ENCODE assay signal across 17 cellular contexts in the genomic region with DNA sequence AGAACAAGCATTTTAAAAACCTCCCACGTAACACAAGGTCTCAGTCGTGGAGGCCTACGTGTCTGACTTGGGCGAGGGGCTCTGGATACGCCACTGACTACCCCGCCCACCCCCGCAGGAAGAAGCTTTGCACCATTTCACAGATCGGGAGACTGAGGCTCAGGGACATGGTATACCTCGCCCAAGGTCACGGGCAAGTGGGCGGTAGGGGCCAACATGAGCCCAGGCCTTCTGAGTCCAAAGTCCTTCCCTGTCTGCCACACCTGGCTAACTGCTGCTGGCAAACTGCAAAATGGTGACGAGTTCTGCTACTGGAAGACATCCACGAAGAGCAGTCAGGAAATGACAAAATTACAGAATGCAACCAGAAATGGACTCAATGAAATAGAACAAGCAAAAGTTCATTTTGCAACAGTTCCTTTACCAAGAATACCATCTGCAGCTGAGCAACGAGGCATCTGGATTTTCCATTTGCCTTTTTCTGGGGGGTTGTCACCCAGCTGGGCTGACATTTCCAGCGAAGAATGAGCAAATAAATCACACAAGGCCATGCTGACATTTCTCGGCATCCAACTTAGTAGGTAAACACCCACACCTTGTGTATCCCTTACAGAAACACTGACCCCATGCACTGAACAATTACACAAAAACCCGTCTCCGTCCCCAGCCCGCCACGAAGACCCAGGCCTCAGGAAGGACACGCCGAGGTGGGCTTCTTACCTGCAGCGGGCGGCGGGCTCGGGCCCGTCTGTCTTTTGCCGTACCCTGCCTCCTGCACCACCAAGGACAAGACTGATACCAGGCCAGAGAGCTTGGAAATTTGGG.
A peak's percentile ranks its signal among the peaks of the same experiment; 100 is the strongest.
DNase-seq lines count a peak whose midpoint lies in the region; ATAC-seq and TF ChIP-seq lines count a peak whose summit lies in the region.
"Had no signal": no experiment of that assay in that cellular context is flagged by ENCODE, and none has a peak within 500 bp of the region (broad histone marks: within the 10 kb centered on the region; RNA-seq: fewer than 3 reads in every experiment).

No MANE protein-coding gene starts in this region.

- no peaks in the 10 kb centered on the region for H3K9me3 ChIP-seq in body of pancreas
- H3K9me3 ChIP-seq: esophagus squamous epithelium, heart left ventricle had no signal

- no peaks in the 10 kb centered on the region for H3K27me3 ChIP-seq in body of pancreas
- H3K27me3 ChIP-seq: esophagus squamous epithelium, heart left ventricle had no signal

- peak overlapping the region; percentile 52 for H3K4me3 Mint-ChIP-seq in mesothelial cell of epicardium
- H3K4me3 Mint-ChIP-seq: CD4-positive, CD25-positive, alpha-beta regulatory T cell; dendritic cell treated with granulocyte-macrophage colony-stimulating factor and Interleukin-4, amounts not matched to agents 40 ng/mL and 50 ng/mL, for 4 days; HFFc6; T-helper 17 cell had no signal

- no peak for ATAC-seq in body of pancreas
- no peak for ATAC-seq in HG03135 (IDR thresholded peaks at IDR 0.05; ENCODE audit: unreplicated experiment)
- ATAC-seq: heart left ventricle, T-helper 17 cell had no signal

- H3K27ac Mint-ChIP-seq in mesothelial cell of epicardium = peak overlapping the region; percentile 92
- H3K27ac Mint-ChIP-seq: CD4-positive, CD25-positive, alpha-beta regulatory T cell; dendritic cell treated with granulocyte-macrophage colony-stimulating factor and Interleukin-4, amounts not matched to agents 40 ng/mL and 50 ng/mL, for 4 days; HFFc6; T-helper 17 cell had no signal

- no peaks in the 10 kb centered on the region for H3K36me3 ChIP-seq in body of pancreas (replicated peaks in 1 of 2; ENCODE audit: insufficient read depth in 1 of 2, low read depth in 2 of 2)

- DNase-seq in NCI-H2081 (lab: John Stamatoyannopoulos, UW) = peak; percentile 43 to 77
- no peak for DNase-seq in NCI-H2081 treated with DMSO at 0.1 percent for 48 hours (lab: John Stamatoyannopoulos, UW)
- peak in 3 of 4 donors; percentile 35 to 61 (median 60) for DNase-seq in body of pancreas
- no peak for DNase-seq in mesothelial cell of epicardium (ENCODE audit: low spot score in 2 of 2, unreplicated experiment in 2 of 2)
- peak; percentile 33 for DNase-seq in superior temporal gyrus (ENCODE audit: extremely low spot score)
- no peak for DNase-seq in NCI-H187 treated with DMSO at 0.1 percent for 48 hours (lab: John Stamatoyannopoulos, UW)
- DNase-seq in stimulated activated naive CD4-positive, alpha-beta T cell (lab: John Stamatoyannopoulos, UW) = no peak
- DNase-seq: activated CD4-positive, CD25-positive, alpha-beta regulatory T cell; activated gamma-delta T cell; CD4-positive, CD25-positive, alpha-beta regulatory T cell; esophagus squamous epithelium; heart left ventricle; MM.1S; T-helper 17 cell had no signal

- H3K27ac ChIP-seq in body of pancreas = no peak overlapping the region
- H3K27ac ChIP-seq: esophagus squamous epithelium, heart left ventricle had no signal

- H3K4me3 ChIP-seq in body of pancreas = no peak overlapping the region
- H3K4me3 ChIP-seq: esophagus squamous epithelium, heart left ventricle had no signal

- H3K9me3 Mint-ChIP-seq in mesothelial cell of epicardium = no peaks in the 10 kb centered on the region
- H3K9me3 Mint-ChIP-seq: dendritic cell treated with granulocyte-macrophage colony-stimulating factor and Interleukin-4, amounts not matched to agents 40 ng/mL and 50 ng/mL, for 4 days; HFFc6 had no signal

- H3K36me3 Mint-ChIP-seq in mesothelial cell of epicardium = no peaks in the 10 kb centered on the region

- intact Hi-C loops in body of pancreas (cut with DNase I) = no loop called here

- no peaks in the 10 kb centered on the region for H3K4me1 ChIP-seq in body of pancreas

- no peak for TF ChIP-seq POLR2A in body of pancreas (IDR thresholded peaks at IDR 0.05)

- H3K4me1 Mint-ChIP-seq in mesothelial cell of epicardium = peaks cover 27% of the 10 kb centered on the region
- H3K4me1 Mint-ChIP-seq: T-helper 17 cell had no signal

- H3K27me3 Mint-ChIP-seq in mesothelial cell of epicardium (ENCODE audit: low read depth) = no peaks in the 10 kb centered on the region
- H3K27me3 Mint-ChIP-seq: CD4-positive, CD25-positive, alpha-beta regulatory T cell; T-helper 17 cell had no signal

- TF ChIP-seq CTCF in body of pancreas (IDR thresholded peaks at IDR 0.05) (no peak), mesothelial cell of epicardium (IDR thresholded peaks at IDR 0.05; ENCODE audit: unreplicated experiment) (no peak)

- WGBS in body of pancreas, 2 donors = 74 to 83% methylated on average over 18 to 28 of the region's 28 CpGs

Comparison
In these comparisons a context has a peak if more than half of its experiments do, and no peak if none do; other contexts are left out.
1. DNase-seq: peak in NCI-H2081 (2 of 2), body of pancreas (3 of 4) and superior temporal gyrus (single experiment); none in NCI-H2081 treated with DMSO at 0.1 percent for 48 hours (single experiment), mesothelial cell of epicardium (0 of 2), NCI-H187 treated with DMSO at 0.1 percent for 48 hours (single experiment) and stimulated activated naive CD4-positive, alpha-beta T cell (0 of 6).